Comparison of ENCODE assay signal across 30 cellular contexts in the genomic region with DNA sequence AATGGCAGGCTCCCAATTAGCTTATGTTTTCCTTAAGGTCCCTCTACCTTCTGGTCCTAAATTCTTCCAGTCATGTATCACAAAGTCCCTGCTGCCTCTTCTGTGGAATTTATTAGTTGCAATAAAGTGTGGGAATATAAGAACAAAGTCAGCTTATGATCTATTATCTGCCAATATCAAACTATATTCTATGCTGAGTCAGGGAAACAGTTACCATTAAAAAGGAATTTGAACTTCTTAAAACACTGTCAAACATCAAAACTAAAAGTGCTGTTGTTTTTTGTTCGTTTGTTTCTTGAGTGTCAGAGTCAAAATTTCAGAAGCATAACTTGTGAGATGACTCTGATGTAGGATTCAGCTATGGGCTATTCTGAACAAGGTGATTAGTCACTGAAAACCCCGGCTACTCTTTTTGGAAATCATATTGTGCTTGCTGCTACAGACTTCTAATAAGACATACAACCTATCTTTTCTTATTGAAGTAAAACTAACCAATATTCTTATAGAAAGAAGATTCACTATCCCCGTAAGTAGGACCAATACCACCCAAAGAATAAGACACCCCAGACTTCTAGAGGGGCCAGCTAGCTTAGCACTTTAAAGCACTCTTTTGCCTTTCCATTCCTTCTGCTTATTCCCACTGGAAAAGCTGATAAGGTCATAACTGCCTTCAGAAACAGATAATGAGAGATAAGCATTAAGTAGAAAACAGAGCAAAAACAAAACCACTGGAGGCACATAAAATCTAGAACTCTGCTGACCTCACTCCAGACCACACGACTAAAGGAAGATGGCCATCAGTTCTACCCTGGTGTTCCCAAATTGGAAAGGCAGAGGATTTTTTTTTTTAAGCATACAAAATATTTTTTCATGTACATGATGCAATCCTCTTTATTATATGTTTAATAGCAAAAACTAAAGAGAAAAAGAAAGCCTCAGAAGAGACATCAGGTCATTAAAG.
DNase-seq lines count a peak whose midpoint lies in the region; ATAC-seq, FAIRE-seq and TF ChIP-seq lines count a peak whose summit lies in the region.
"Had no signal": no experiment of that assay in that cellular context is flagged by ENCODE, and none has a peak within 500 bp of the region (broad histone marks: within the 10 kb centered on the region; RNA-seq: fewer than 3 reads in every experiment).

No MANE protein-coding gene starts in this region.

- TF ChIP-seq CTCF in HepG2 (CRISPR knock-in tag; IDR thresholded peaks at IDR 0.05) (no peak), right lobe of liver (IDR thresholded peaks at IDR 0.05) (no peak), bronchial epithelial cell (IDR thresholded peaks at IDR 0.05; ENCODE audit: insufficient read depth, low read length, severe bottlenecking) (no peak), nephron (IDR thresholded peaks at IDR 0.05; ENCODE audit: unreplicated experiment in 3 of 3) (no peak), GM10248 (IDR thresholded peaks at IDR 0.05; ENCODE audit: control extremely low read depth, extremely low read depth, low read depth, missing control alignments) (no peak), glutamatergic neuron (IDR thresholded peaks at IDR 0.05; ENCODE audit: partially characterized antibody, unreplicated experiment) (no peak)

- H3K27ac ChIP-seq in HepG2 (ENCODE audit: extremely low read length, insufficient read depth, low read length) (no peak overlapping the region), right lobe of liver (no peak overlapping the region)
- H3K27ac ChIP-seq: brain microvascular endothelial cell, Peyer's patch, upper lobe of right lung had no signal

- H3K79me2 ChIP-seq in HepG2 (ENCODE audit: insufficient read depth, low read length) = no peaks in the 10 kb centered on the region

- BruUV-seq in HepG2 (replicated peaks; lab: Mats Ljungman, UMichigan) = no TSS peak

- H3K36me3 ChIP-seq in HepG2 (replicated peaks in 1 of 2; ENCODE audit: control insufficient read depth in 1 of 2, insufficient read depth in 2 of 2, low read length in 2 of 2) = peaks cover 0 to 2% of the 10 kb centered on the region in 2 experiments; a peak in 1 of 5 replicates
- H3K36me3 ChIP-seq in right lobe of liver = no peaks in the 10 kb centered on the region
- no peaks in the 10 kb centered on the region for H3K36me3 ChIP-seq in bronchial epithelial cell (ENCODE audit: control insufficient read depth, insufficient read depth, low read length)
- H3K36me3 ChIP-seq: adrenal gland, brain microvascular endothelial cell, Peyer's patch, upper lobe of right lung had no signal

- DNase-seq in HepG2 (ENCODE audit: low spot score) = no peak
- no peak for DNase-seq in right lobe of liver
- peak; percentile 35 for DNase-seq in bronchial epithelial cell (ENCODE audit: low read depth)
- DNase-seq in A172 (ENCODE audit: low spot score) = no peak
- no peak for DNase-seq in GM10248 (ENCODE audit: extremely low spot score)
- DNase-seq in ureter (ENCODE audit: low spot score) = no peak
- no peak for DNase-seq in glutamatergic neuron
- DNase-seq: activated CD4-positive, alpha-beta memory T cell treated with anti-CD3 and anti-CD28 coated beads, Interleukin-2, amount 10 ng/mL, durations not matched to agents 7 days and 5 days; activated CD4-positive, CD25-positive, alpha-beta regulatory T cell treated with anti-CD3 and anti-CD28 coated beads, Interleukin-2, amount 50 U/mL, for 72 hours; activated CD8-positive, alpha-beta memory T cell treated with anti-CD3 and anti-CD28 coated beads, Interleukin-2, amount 50 U/mL, for 48 hours; activated naive CD4-positive, alpha-beta T cell treated with anti-CD3 and anti-CD28 coated beads for 36 hours; adrenal gland; brain microvascular endothelial cell; CD4-positive, alpha-beta T cell; EL; islet precursor cell; left ventricle myocardium superior; midbrain; naive B cell; NCI-H1092; NCI-H1694; NCI-H774; nucleus accumbens; Peyer's patch; stimulated activated naive CD4-positive, alpha-beta T cell treated with Interleukin-2 at 50 U/mL for 16 hours; upper lobe of right lung had no signal

- H3K9ac ChIP-seq in HepG2 (ENCODE audit: insufficient read depth, low read depth, low read length) = no peak overlapping the region

- intact Hi-C loops in HepG2 (cut with micrococcal nuclease; ENCODE audit: unreplicated experiment) (no loop called here), right lobe of liver (cut with DNase I) (no loop called here)

- in situ Hi-C loops in HepG2 (cut with HindIII; ENCODE audit: extremely low pct_ligation_motif_present, low pct_unique_long_range_greater_than_20kb) = no loop called here

- no peak for TF ChIP-seq EP300 in HepG2 (IDR thresholded peaks at IDR 0.05; ENCODE audit: low read depth in 2 of 2, low read length in 2 of 2)
- no peak for TF ChIP-seq EP300 in HepG2 (CRISPR knock-in tag; IDR thresholded peaks at IDR 0.05; ENCODE audit: borderline replicate concordance)

- H3K4me1 Mint-ChIP-seq in nephron = peaks cover 11% of the 10 kb centered on the region
- peaks cover 4% of the 10 kb centered on the region for H3K4me1 Mint-ChIP-seq in glutamatergic neuron (ENCODE audit: low read depth, unreplicated experiment)
- H3K4me1 Mint-ChIP-seq: activated CD4-positive, alpha-beta memory T cell treated with anti-CD3 and anti-CD28 coated beads, Interleukin-2, amount 10 ng/mL, durations not matched to agents 7 days and 5 days; naive B cell had no signal

- TF ChIP-seq POLR2A in HepG2 (IDR thresholded peaks at IDR 0.05; ENCODE audit: insufficient read depth in 1 of 2, low read depth in 2 of 2, low read length in 2 of 2) (no peak), right lobe of liver (IDR thresholded peaks at IDR 0.05) (no peak)

- H3K4me1 ChIP-seq in HepG2 (ENCODE audit: insufficient read depth, low read length) (no peaks in the 10 kb centered on the region), right lobe of liver (no peaks in the 10 kb centered on the region)
- H3K4me1 ChIP-seq: upper lobe of right lung had no signal

- H3K27me3 ChIP-seq in HepG2 (ENCODE audit: control insufficient read depth in 1 of 2, insufficient read depth in 2 of 2, low read length in 2 of 2) (no peaks in the 10 kb centered on the region), right lobe of liver (no peaks in the 10 kb centered on the region), bronchial epithelial cell (ENCODE audit: control insufficient read depth, insufficient read depth, low read length) (no peaks in the 10 kb centered on the region)
- H3K27me3 ChIP-seq: adrenal gland, brain microvascular endothelial cell, Peyer's patch, upper lobe of right lung had no signal

- H3K9me3 ChIP-seq in HepG2 (ENCODE audit: low read length) = no peaks in the 10 kb centered on the region
- H3K9me3 ChIP-seq in right lobe of liver = no peaks in the 10 kb centered on the region
- H3K9me3 ChIP-seq: adrenal gland, Peyer's patch, upper lobe of right lung had no signal

- H3K27ac Mint-ChIP-seq in nephron (peak overlapping the region; percentile 8 to 73 (median 53)), glutamatergic neuron (ENCODE audit: unreplicated experiment) (no peak overlapping the region)
- H3K27ac Mint-ChIP-seq: activated CD4-positive, alpha-beta memory T cell treated with anti-CD3 and anti-CD28 coated beads, Interleukin-2, amount 10 ng/mL, durations not matched to agents 7 days and 5 days; activated naive CD4-positive, alpha-beta T cell treated with anti-CD3 and anti-CD28 coated beads for 36 hours; CD4-positive, alpha-beta T cell; naive B cell; T-helper 2 cell treated with Interferon-gamma antibody and Interleukin-4, amounts not matched to agents 5 μg/mL and 100 μg/mL, for 36 hours had no signal

- POLR2A ChIA-PET in HepG2 (lab: Yijun Ruan, JAX) = no interaction called here
- POLR2A ChIA-PET in GM10248 (lab: Yijun Ruan, JAX) = no interaction called here

- H3K27me3 Mint-ChIP-seq in nephron (ENCODE audit: low read depth) (no peaks in the 10 kb centered on the region), glutamatergic neuron (ENCODE audit: unreplicated experiment) (no peaks in the 10 kb centered on the region)
- H3K27me3 Mint-ChIP-seq: activated CD4-positive, alpha-beta memory T cell treated with anti-CD3 and anti-CD28 coated beads, Interleukin-2, amount 10 ng/mL, durations not matched to agents 7 days and 5 days; CD4-positive, alpha-beta T cell; naive B cell had no signal

- H3K4me3 Mint-ChIP-seq in nephron = no peak overlapping the region
- no peak overlapping the region for H3K4me3 Mint-ChIP-seq in glutamatergic neuron (ENCODE audit: unreplicated experiment)
- H3K4me3 Mint-ChIP-seq: activated CD4-positive, alpha-beta memory T cell treated with anti-CD3 and anti-CD28 coated beads, Interleukin-2, amount 10 ng/mL, durations not matched to agents 7 days and 5 days; activated naive CD4-positive, alpha-beta T cell treated with anti-CD3 and anti-CD28 coated beads for 36 hours; CD4-positive, alpha-beta T cell; naive B cell; T-helper 2 cell treated with Interferon-gamma antibody and Interleukin-4, amounts not matched to agents 5 μg/mL and 100 μg/mL, for 36 hours had no signal

- H2AFZ ChIP-seq in HepG2 (ENCODE audit: low read length) = no peak overlapping the region

- H3K36me3 Mint-ChIP-seq in nephron (ENCODE audit: low read depth) (peaks cover 32% of the 10 kb centered on the region), glutamatergic neuron (ENCODE audit: unreplicated experiment) (no peaks in the 10 kb centered on the region)
- H3K36me3 Mint-ChIP-seq: naive B cell had no signal

- H3K4me2 ChIP-seq in HepG2 (ENCODE audit: low read depth, low read length) = no peak overlapping the region
- H3K4me2 ChIP-seq: smooth muscle cell had no signal

- no peak overlapping the region for H3K4me3 ChIP-seq in HepG2 (replicated peaks in 1 of 3; ENCODE audit: insufficient read depth in 1 of 3, low read depth in 2 of 3, low read length in 3 of 3)
- H3K4me3 ChIP-seq in right lobe of liver = no peak overlapping the region
- no peak overlapping the region for H3K4me3 ChIP-seq in bronchial epithelial cell (ENCODE audit: low read depth, low read length)
- H3K4me3 ChIP-seq: adrenal gland, Peyer's patch, smooth muscle cell, upper lobe of right lung had no signal

- no peak for FAIRE-seq in HepG2 (lab: Jason Lieb, UNC)
- FAIRE-seq in bronchial epithelial cell (lab: Jason Lieb, UNC) = no peak
- FAIRE-seq: GM12892 had no signal

- no peaks in the 10 kb centered on the region for H3K9me3 Mint-ChIP-seq in nephron
- H3K9me3 Mint-ChIP-seq in glutamatergic neuron (ENCODE audit: unreplicated experiment) = peaks cover 1% of the 10 kb centered on the region
- H3K9me3 Mint-ChIP-seq: activated CD4-positive, alpha-beta memory T cell treated with anti-CD3 and anti-CD28 coated beads, Interleukin-2, amount 10 ng/mL, durations not matched to agents 7 days and 5 days; activated naive CD4-positive, alpha-beta T cell treated with anti-CD3 and anti-CD28 coated beads for 36 hours; CD4-positive, alpha-beta T cell; T-helper 2 cell treated with Interferon-gamma antibody and Interleukin-4, amounts not matched to agents 5 μg/mL and 100 μg/mL, for 36 hours had no signal

- no peak for TF ChIP-seq RAD21 in HepG2 (CRISPR knock-in tag; IDR thresholded peaks at IDR 0.05)

- no peaks in the 10 kb centered on the region for H4K20me1 ChIP-seq in HepG2 (ENCODE audit: insufficient read depth, low read length)

- 95% methylated on average over 4 of the region's 4 CpGs for WGBS in HepG2 (ENCODE audit: low lambda C conversion rate)
- WGBS in right lobe of liver (ENCODE audit: insufficient coverage, low coverage, low lambda C conversion rate, missing lambda C conversion rate) = 78% methylated on average over 4 of the region's 4 CpGs

- CTCF ChIA-PET in HepG2 (lab: Yijun Ruan, JAX; ENCODE audit: low intra/inter-chr PET ratio, low total read pairs) = no interaction called here
- CTCF ChIA-PET in GM10248 (lab: Yijun Ruan, JAX) = no interaction called here

- no peak for ATAC-seq in HepG2
- ATAC-seq in right lobe of liver = no peak
- ATAC-seq: left ventricle myocardium superior, upper lobe of right lung had no signal
